In the genomic region with DNA sequence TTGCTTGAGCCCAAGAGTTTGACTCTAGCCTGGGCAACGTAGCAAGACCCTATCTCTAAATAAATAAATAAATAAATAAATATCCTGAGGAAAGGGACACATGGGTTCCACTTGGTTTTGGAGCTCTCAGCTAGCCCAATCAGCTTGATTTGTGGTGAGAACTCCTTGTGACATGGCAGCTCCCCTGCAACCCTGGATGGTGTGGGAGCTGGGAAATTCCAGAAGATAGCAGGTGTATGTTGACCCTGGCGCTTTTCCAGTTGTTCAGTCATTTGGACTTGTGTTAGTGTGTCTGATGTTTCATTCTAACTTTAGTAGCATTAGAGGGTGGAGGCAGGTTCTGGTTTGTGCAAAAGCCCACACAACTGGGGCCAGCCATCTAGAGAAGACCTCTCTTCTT, we compare ENCODE assay signal across 34 cellular contexts.
"Had no signal": no experiment of that assay in that cellular context is flagged by ENCODE, and none has a peak within 500 bp of the region (broad histone marks: within the 10 kb centered on the region; RNA-seq: fewer than 3 reads in every experiment).

No MANE protein-coding gene starts in this region.

- DNase-seq: Karpas-422, Kasumi-1, KG1, MG63, MM.1S, MV-4-11, NCI-H1048, NCI-H1092, NCI-H1092 treated with DMSO at 0.1 percent for 48 hours, NCI-H1105, NCI-H1105 treated with DMSO at 0.1 percent for 48 hours, NCI-H1417, NCI-H1417 treated with DMSO at 0.1 percent for 48 hours, NCI-H1436, NCI-H1436 treated with DMSO at 0.1 percent for 48 hours, NCI-H146, NCI-H1694, NCI-H1694 treated with DMSO at 0.1 percent for 48 hours, NCI-H187, NCI-H187 treated with DMSO at 0.1 percent for 48 hours, NCI-H1930, NCI-H2081, NCI-H2081 treated with DMSO at 0.1 percent for 48 hours, NCI-H2107, NCI-H2171, NCI-H2171 treated with DMSO at 0.1 percent for 48 hours, NCI-H2227 treated with DMSO at 0.1 percent for 48 hours, NCI-H226, NCI-H345, NCI-H446, NCI-H446 treated with DMSO at 0.1 percent for 48 hours, NCI-H510A, NCI-H510A treated with DMSO at 0.1 percent for 48 hours, NCI-H524 had no signal
